In genomic region chr5:180101451-180102105, GRCh38 we compare ENCODE assay signal across 23 cellular contexts. TPM values are rescaled to one million over a fixed set of nuclear protein-coding genes. Genes with fewer than 3 reads are reported as not detected.
DNase-seq lines count a peak whose midpoint lies in the region; ATAC-seq, FAIRE-seq and TF ChIP-seq lines count a peak whose summit lies in the region.
"Had no signal": no experiment of that assay in that cellular context is flagged by ENCODE, and none has a peak within 500 bp of the region (broad histone marks: within the 10 kb centered on the region; RNA-seq: fewer than 3 reads in every experiment).

No MANE protein-coding gene starts in this region.

- H3K9me3 ChIP-seq in IMR-90 (ENCODE audit: control insufficient read depth, insufficient read depth, low read length) (peaks cover 4% of the 10 kb centered on the region; the same call in 1 of the 2 replicates), kidney (ENCODE audit: control insufficient read depth in 1 of 2, low read length in 2 of 2) (no peaks in the 10 kb centered on the region)
- H3K9me3 ChIP-seq: SJCRH30 had no signal

- peaks cover 5% of the 10 kb centered on the region for H3K9me3 Mint-ChIP-seq in activated naive CD4-positive, alpha-beta T cell treated with anti-CD3 and anti-CD28 coated beads, Interleukin-2, amount 10 ng/mL, durations not matched to agents 7 days and 5 days
- peaks cover 5% of the 10 kb centered on the region for H3K9me3 Mint-ChIP-seq in activated T-helper 2 cell treated with anti-CD3 and anti-CD28 coated beads, Interferon-gamma antibody, Interleukin-2, Interleukin-4, amounts not matched to agents 10 μg/mL and 5 μg/mL and 100 μg/mL, durations not matched to agents 14 hours and 24 hours and 36 hours

- H3K4me2 ChIP-seq in IMR-90 (ENCODE audit: low read depth, low read length): no peak overlapping the region
- H3K4me2 ChIP-seq: BLaER1 treated with 17β-estradiol and CSF1 and Interleukin-3, amounts not matched to agents 10 nM and 100 nM had no signal

- CTCF ChIA-PET in activated naive CD4-positive, alpha-beta T cell treated with anti-CD3 and anti-CD28 coated beads, Interleukin-2, amount 10 ng/mL, durations not matched to agents 7 days and 5 days (lab: Charles Lee): interaction anchor here (0.6 kb wide), 1 partner anchor 88 kb away, joined by 4 read pairs; no protein-coding TSS in a partner anchor
- CTCF ChIA-PET in IMR-90 (lab: Yijun Ruan, JAX): no interaction called here

- no peak overlapping the region for H3K4ac ChIP-seq in IMR-90 (ENCODE audit: low read depth, low read length)

- H3K27ac Mint-ChIP-seq in activated naive CD4-positive, alpha-beta T cell treated with anti-CD3 and anti-CD28 coated beads, Interleukin-2, amount 10 ng/mL, durations not matched to agents 7 days and 5 days: no peak overlapping the region
- no peak overlapping the region for H3K27ac Mint-ChIP-seq in activated T-helper 2 cell treated with anti-CD3 and anti-CD28 coated beads, Interferon-gamma antibody, Interleukin-2, Interleukin-4, amounts not matched to agents 10 μg/mL and 5 μg/mL and 100 μg/mL, durations not matched to agents 14 hours and 24 hours and 36 hours
- H3K27ac Mint-ChIP-seq: CD4-positive, alpha-beta T cell had no signal

- peaks cover 1% of the 10 kb centered on the region; the same call in 1 of the 2 replicates for H3K27me3 ChIP-seq in IMR-90 (ENCODE audit: control insufficient read depth, insufficient read depth, low read length)
- H3K27me3 ChIP-seq: BLaER1 treated with 17β-estradiol and CSF1 and Interleukin-3, amounts not matched to agents 10 nM and 100 nM; SJCRH30 had no signal

- H3K4me3 Mint-ChIP-seq in activated naive CD4-positive, alpha-beta T cell treated with anti-CD3 and anti-CD28 coated beads, Interleukin-2, amount 10 ng/mL, durations not matched to agents 7 days and 5 days: no peak overlapping the region
- H3K4me3 Mint-ChIP-seq in activated T-helper 2 cell treated with anti-CD3 and anti-CD28 coated beads, Interferon-gamma antibody, Interleukin-2, Interleukin-4, amounts not matched to agents 10 μg/mL and 5 μg/mL and 100 μg/mL, durations not matched to agents 14 hours and 24 hours and 36 hours (ENCODE audit: low read depth): no peak overlapping the region
- H3K4me3 Mint-ChIP-seq: CD4-positive, alpha-beta T cell had no signal

- H3K4me1 ChIP-seq in IMR-90 (ENCODE audit: control insufficient read depth, insufficient read depth, low read length): no peaks in the 10 kb centered on the region
- H3K4me1 ChIP-seq in kidney (ENCODE audit: control insufficient read depth in 1 of 2, insufficient read depth in 1 of 2, low read depth in 1 of 2, low read length in 2 of 2): no peaks in the 10 kb centered on the region
- H3K4me1 ChIP-seq: SJCRH30 had no signal

- H3K9ac ChIP-seq in IMR-90 (ENCODE audit: low read depth, low read length) (no peak overlapping the region), kidney (ENCODE audit: low read length in 2 of 2) (no peak overlapping the region)
- H3K9ac ChIP-seq: BLaER1 treated with 17β-estradiol and CSF1 and Interleukin-3, amounts not matched to agents 10 nM and 100 nM had no signal

- no peak overlapping the region for H4K91ac ChIP-seq in IMR-90 (ENCODE audit: insufficient read depth, low read depth, low read length)

- in situ Hi-C loops in IMR-90 (cut with MboI; ENCODE audit: low sequenced_read_pairs): no loop called here

- H2AK5ac ChIP-seq in IMR-90 (ENCODE audit: low read depth, low read length): no peak overlapping the region

- H4K8ac ChIP-seq in IMR-90 (ENCODE audit: low read depth in 2 of 2, low read length in 2 of 2): no peak overlapping the region

- TF ChIP-seq POLR2A in IMR-90 (IDR thresholded peaks at IDR 0.05; ENCODE audit: low read depth, low read length): no peak

- dilution Hi-C loops in IMR-90 (cut with HindIII; ENCODE audit: low sequenced_read_pairs, unreplicated experiment): no loop called here

- no peak overlapping the region for H2BK20ac ChIP-seq in IMR-90 (ENCODE audit: low read depth, low read length)

- no peak overlapping the region for H3K27ac ChIP-seq in IMR-90 (ENCODE audit: insufficient read depth, low read length)
- no peak overlapping the region for H3K27ac ChIP-seq in kidney (ENCODE audit: low read depth in 2 of 2, low read length in 2 of 2)
- H3K27ac ChIP-seq: BLaER1 treated with 17β-estradiol and CSF1 and Interleukin-3, amounts not matched to agents 10 nM and 100 nM; SJCRH30 had no signal

- WGBS in IMR-90 (ENCODE audit: extremely low coverage in 2 of 2, insufficient read length in 1 of 2), 2 experiments: 87% methylated on average over 10 of the region's 20 CpGs; no CpG with 5 or more reads in 1 of the 2 experiments

- no peak for TF ChIP-seq RAD21 in IMR-90 (IDR thresholded peaks at IDR 0.05; ENCODE audit: low read length)

- H2BK15ac ChIP-seq in IMR-90 (ENCODE audit: low read depth, low read length): no peak overlapping the region

- H3K4me3 ChIP-seq in IMR-90 (ENCODE audit: insufficient read depth, low read depth, low read length) (no peak overlapping the region), kidney (ENCODE audit: low read length in 2 of 2) (no peak overlapping the region)
- H3K4me3 ChIP-seq: BLaER1 treated with 17β-estradiol and CSF1 and Interleukin-3, amounts not matched to agents 10 nM and 100 nM; SJCRH30 had no signal

- H3K14ac ChIP-seq in IMR-90 (replicated peaks; ENCODE audit: low read depth, low read length): no peak overlapping the region

- no peaks in the 10 kb centered on the region for H3K9me1 ChIP-seq in IMR-90 (ENCODE audit: insufficient read depth, low read length)

- H3K27me3 Mint-ChIP-seq in activated naive CD4-positive, alpha-beta T cell treated with anti-CD3 and anti-CD28 coated beads, Interleukin-2, amount 10 ng/mL, durations not matched to agents 7 days and 5 days: no peaks in the 10 kb centered on the region
- H3K27me3 Mint-ChIP-seq in activated T-helper 2 cell treated with anti-CD3 and anti-CD28 coated beads, Interferon-gamma antibody, Interleukin-2, Interleukin-4, amounts not matched to agents 10 μg/mL and 5 μg/mL and 100 μg/mL, durations not matched to agents 14 hours and 24 hours and 36 hours (ENCODE audit: low read depth): no peaks in the 10 kb centered on the region
- H3K27me3 Mint-ChIP-seq: CD4-positive, alpha-beta T cell had no signal

- no peaks in the 10 kb centered on the region; the same call in 1 of the 2 replicates for H4K20me1 ChIP-seq in IMR-90 (ENCODE audit: insufficient read depth, low read length)
- H4K20me1 ChIP-seq: BLaER1 treated with 17β-estradiol and CSF1 and Interleukin-3, amounts not matched to agents 10 nM and 100 nM had no signal

- no TSS peak for BruUV-seq in IMR-90 (replicated peaks; lab: Mats Ljungman, UMichigan)

- POLR2A ChIA-PET in IMR-90 (lab: Charles Lee; ENCODE audit: unreplicated experiment): no interaction called here

- H4K5ac ChIP-seq in IMR-90 (ENCODE audit: low read depth, low read length): no peak overlapping the region

- no peak overlapping the region for H2AK9ac ChIP-seq in IMR-90 (replicated peaks; ENCODE audit: low read depth, low read length, poor library complexity)

- ATAC-seq in IMR-90 (ENCODE audit: low read depth): no peak

- no peaks in the 10 kb centered on the region for H3K36me3 Mint-ChIP-seq in activated naive CD4-positive, alpha-beta T cell treated with anti-CD3 and anti-CD28 coated beads, Interleukin-2, amount 10 ng/mL, durations not matched to agents 7 days and 5 days
- no peaks in the 10 kb centered on the region for H3K36me3 Mint-ChIP-seq in activated T-helper 2 cell treated with anti-CD3 and anti-CD28 coated beads, Interferon-gamma antibody, Interleukin-2, Interleukin-4, amounts not matched to agents 10 μg/mL and 5 μg/mL and 100 μg/mL, durations not matched to agents 14 hours and 24 hours and 36 hours (ENCODE audit: low read depth)

- no peak overlapping the region for H2BK120ac ChIP-seq in IMR-90 (ENCODE audit: low read depth, low read length)

- no peaks in the 10 kb centered on the region for H3K79me1 ChIP-seq in IMR-90 (ENCODE audit: low read depth in 1 of 2, low read length in 2 of 2)

- no peak for TF ChIP-seq CTCF in IMR-90 (conservative IDR thresholded peaks at IDR 0.05; ENCODE audit: low read depth, low read length)
- no peak for TF ChIP-seq CTCF in kidney (IDR thresholded peaks at IDR 0.05; ENCODE audit: borderline replicate concordance, extremely low read depth, insufficient read depth)

- no peaks in the 10 kb centered on the region for H3K36me3 ChIP-seq in IMR-90 (ENCODE audit: control insufficient read depth, insufficient read depth, low read length)
- no peaks in the 10 kb centered on the region for H3K36me3 ChIP-seq in kidney (ENCODE audit: control insufficient read depth in 1 of 2, insufficient read depth in 2 of 2, low read length in 2 of 2)
- H3K36me3 ChIP-seq: BLaER1 treated with 17β-estradiol and CSF1 and Interleukin-3, amounts not matched to agents 10 nM and 100 nM; SJCRH30 had no signal

- peak; percentile 14 for DNase-seq in activated naive CD4-positive, alpha-beta T cell treated with anti-CD3 and anti-CD28 coated beads, Interleukin-2, amount 10 ng/mL, durations not matched to agents 7 days and 5 days
- DNase-seq in activated naive CD4-positive, alpha-beta T cell (lab: John Stamatoyannopoulos, UW): no peak
- DNase-seq in IMR-90 (no peak), kidney (peak; percentile 39), posterior vena cava (ENCODE audit: low spot score) (peak; percentile 69), COR-L47 (lab: John Stamatoyannopoulos, UW) (no peak), hepatic stellate cell (ENCODE audit: low spot score) (no peak)
- DNase-seq in activated T-helper 2 cell treated with anti-CD3 and anti-CD28 coated beads, Interferon-gamma antibody, Interleukin-2, Interleukin-4, amounts not matched to agents 10 μg/mL and 5 μg/mL and 100 μg/mL, durations not matched to agents 14 hours and 24 hours and 36 hours (ENCODE audit: low spot score): no peak
- DNase-seq: AML-193, DMS53, Karpas-422, NCI-H1092 treated with DMSO at 0.1 percent for 48 hours, NCI-H1436 treated with DMSO at 0.1 percent for 48 hours, NCI-H1930, NCI-H2107, NCI-H524, NCI-H774, SJCRH30 had no signal

- H3K18ac ChIP-seq in IMR-90 (ENCODE audit: low read depth, low read length): no peak overlapping the region

- FAIRE-seq in kidney (lab: Jason Lieb, UNC): no peak
- FAIRE-seq: A204.1, GM18507, H54 had no signal

- intact Hi-C loops in IMR-90 (cut with micrococcal nuclease) (no loop called here), kidney (cut with DNase I) (no loop called here), posterior vena cava (cut with DNase I) (no loop called here)
- intact Hi-C loops in activated T-helper 2 cell treated with anti-CD3 and anti-CD28 coated beads, Interferon-gamma antibody, Interleukin-2, Interleukin-4, amounts not matched to agents 10 μg/mL and 5 μg/mL and 100 μg/mL, durations not matched to agents 14 hours and 24 hours and 36 hours (cut with micrococcal nuclease): no loop called here

- H3K23ac ChIP-seq in IMR-90 (ENCODE audit: low read depth, low read length): no peak overlapping the region

- no peak overlapping the region for H3K56ac ChIP-seq in IMR-90 (ENCODE audit: extremely low read depth, insufficient read depth, low read length)

- H3K4me1 Mint-ChIP-seq in activated naive CD4-positive, alpha-beta T cell treated with anti-CD3 and anti-CD28 coated beads, Interleukin-2, amount 10 ng/mL, durations not matched to agents 7 days and 5 days: no peaks in the 10 kb centered on the region
- H3K4me1 Mint-ChIP-seq in activated T-helper 2 cell treated with anti-CD3 and anti-CD28 coated beads, Interferon-gamma antibody, Interleukin-2, Interleukin-4, amounts not matched to agents 10 μg/mL and 5 μg/mL and 100 μg/mL, durations not matched to agents 14 hours and 24 hours and 36 hours (ENCODE audit: low read depth): no peaks in the 10 kb centered on the region

- H2BK5ac ChIP-seq in IMR-90 (ENCODE audit: low read depth, low read length, poor library complexity, severe bottlenecking): no peak overlapping the region

- peak overlapping the region; percentile 11 for H2AFZ ChIP-seq in IMR-90 (replicated peaks; ENCODE audit: low read length, poor library complexity)

RNA-seq across cellular contexts. Expression of gene RNF130, which starts 30.0 kb away (rescaled TPM):
- 12.5 and 12.9 TPM in 2 replicates for total RNA-seq in IMR-90 (2012; rRNA removed)
- polyA plus RNA-seq in IMR-90 (2012; rRNA removed): 18.5 and 21.7 TPM in 2 replicates
- polyA plus RNA-seq in IMR-90 (2012; cell fraction: cytosol; rRNA removed): 13.6 and 14.2 TPM in 2 replicates
- 6.1 and 22.1 TPM in 2 replicates for polyA plus RNA-seq in IMR-90 (2012; cell fraction: nucleus; rRNA removed; ENCODE audit: low replicate concordance)
- 73.9 TPM for total RNA-seq in kidney
- polyA plus RNA-seq in kidney (ENCODE audit: insufficient read depth, low read depth, low replicate concordance): 88.1 TPM
- total RNA-seq in posterior vena cava: 10 to 100 TPM; 66.6 to 80.3 TPM
- total RNA-seq in activated T-helper 2 cell treated with anti-CD3 and anti-CD28 coated beads, Interferon-gamma antibody, Interleukin-2, Interleukin-4, amounts not matched to agents 10 μg/mL and 5 μg/mL and 100 μg/mL, durations not matched to agents 14 hours and 24 hours and 36 hours: 10.0 and 10.3 TPM in 2 replicates

Comparison
In these comparisons a context has a peak if more than half of its experiments do, and no peak if none do; other contexts are left out.
1. DNase-seq: peak in activated naive CD4-positive, alpha-beta T cell treated with anti-CD3 and anti-CD28 coated beads, Interleukin-2, amount 10 ng/mL, durations not matched to agents 7 days and 5 days (single experiment), kidney (single experiment) and posterior vena cava (single experiment); none in activated naive CD4-positive, alpha-beta T cell (0 of 4), IMR-90 (single experiment), COR-L47 (single experiment), hepatic stellate cell (single experiment) and activated T-helper 2 cell treated with anti-CD3 and anti-CD28 coated beads, Interferon-gamma antibody, Interleukin-2, Interleukin-4, amounts not matched to agents 10 μg/mL and 5 μg/mL and 100 μg/mL, durations not matched to agents 14 hours and 24 hours and 36 hours (single experiment).